Comparison of ENCODE assay signal across 1 cellular context in the genomic region with DNA sequence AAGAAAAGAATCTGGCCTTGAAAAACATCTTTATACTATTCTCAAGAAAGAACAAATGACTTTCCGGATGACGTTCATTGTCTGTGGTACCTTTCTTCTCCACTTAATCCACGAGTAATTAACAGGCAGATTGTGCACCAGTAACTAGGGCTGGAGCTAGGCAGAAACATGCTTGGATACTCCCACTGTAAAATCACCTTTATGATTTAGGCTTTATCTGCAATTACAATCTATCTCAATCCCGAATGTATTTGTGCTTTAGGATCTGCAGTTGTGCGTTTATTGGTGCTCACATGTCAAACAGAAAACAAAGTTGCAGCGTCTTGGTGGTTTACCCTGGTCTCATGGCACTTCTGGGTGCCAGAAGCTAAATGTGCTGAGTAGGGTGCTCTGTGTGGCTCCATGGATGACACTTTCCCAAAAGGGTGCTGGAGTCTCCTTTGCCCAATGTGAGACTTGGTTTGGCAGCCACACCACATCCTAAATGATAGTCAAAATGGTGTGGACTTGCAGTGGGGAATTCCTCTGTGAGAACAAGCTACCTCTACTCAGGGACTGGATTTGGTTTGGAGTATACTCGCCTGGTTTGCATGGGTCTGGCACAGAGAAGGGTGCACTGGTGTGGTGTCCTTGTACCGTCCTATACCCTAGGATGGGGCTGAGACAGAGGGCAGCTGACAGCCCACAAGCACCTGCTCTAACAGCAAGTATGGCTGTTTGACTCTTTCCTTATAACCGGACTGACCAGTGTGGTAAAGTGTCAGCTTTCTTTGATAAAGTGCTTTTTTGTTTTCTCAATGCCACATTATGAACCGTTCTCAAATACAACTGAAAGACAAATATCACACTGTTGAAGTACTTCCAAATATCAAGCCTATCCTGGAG.
TF ChIP-seq lines count a peak whose summit lies in the region.

No MANE protein-coding gene starts in this region.

TF ChIP-seq in K562, 482 proteins besides CTCF, POLR2A, EP300 and RAD21:
- TF ChIP-seq, protein P1, sequence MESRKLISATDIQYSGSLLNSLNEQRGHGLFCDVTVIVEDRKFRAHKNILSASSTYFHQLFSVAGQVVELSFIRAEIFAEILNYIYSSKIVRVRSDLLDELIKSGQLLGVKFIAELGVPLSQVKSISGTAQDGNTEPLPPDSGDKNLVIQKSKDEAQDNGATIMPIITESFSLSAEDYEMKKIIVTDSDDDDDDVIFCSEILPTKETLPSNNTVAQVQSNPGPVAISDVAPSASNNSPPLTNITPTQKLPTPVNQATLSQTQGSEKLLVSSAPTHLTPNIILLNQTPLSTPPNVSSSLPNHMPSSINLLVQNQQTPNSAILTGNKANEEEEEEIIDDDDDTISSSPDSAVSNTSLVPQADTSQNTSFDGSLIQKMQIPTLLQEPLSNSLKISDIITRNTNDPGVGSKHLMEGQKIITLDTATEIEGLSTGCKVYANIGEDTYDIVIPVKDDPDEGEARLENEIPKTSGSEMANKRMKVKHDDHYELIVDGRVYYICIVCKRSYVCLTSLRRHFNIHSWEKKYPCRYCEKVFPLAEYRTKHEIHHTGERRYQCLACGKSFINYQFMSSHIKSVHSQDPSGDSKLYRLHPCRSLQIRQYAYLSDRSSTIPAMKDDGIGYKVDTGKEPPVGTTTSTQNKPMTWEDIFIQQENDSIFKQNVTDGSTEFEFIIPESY (CRISPR knock-in tag; IDR thresholded peaks at IDR 0.05): no peak
- TF ChIP-seq MEF2D (tag; conservative IDR thresholded peaks at IDR 0.05; ENCODE audit: low read depth) (no peak), TCF7L2 (IDR thresholded peaks at IDR 0.05; ENCODE audit: low read depth, low read length) (no peak), C11orf30 (IDR thresholded peaks at IDR 0.05; ENCODE audit: low read depth) (peak; percentile 22), MEIS2 (IDR thresholded peaks at IDR 0.05; ENCODE audit: partially characterized antibody) (peak; percentile 8)
